In genomic region chr2:176491172-176491904, GRCh38 we compare ENCODE assay signal across 9 cellular contexts.
DNase-seq lines count a peak whose midpoint lies in the region; ATAC-seq, FAIRE-seq and TF ChIP-seq lines count a peak whose summit lies in the region.
"Had no signal": no experiment of that assay in that cellular context is flagged by ENCODE, and none has a peak within 500 bp of the region (broad histone marks: within the 10 kb centered on the region; RNA-seq: fewer than 3 reads in every experiment).

No MANE protein-coding gene starts in this region.

- peaks cover 15 to 35% of the 10 kb centered on the region in 2 donors for H3K27me3 Mint-ChIP-seq in CD4-positive, alpha-beta memory T cell

- H2AK5ac ChIP-seq in IMR-90 (ENCODE audit: low read depth, low read length) (no peak overlapping the region), mesendoderm (ENCODE audit: low read length) (no peak overlapping the region)

- H2AK9ac ChIP-seq in IMR-90 (replicated peaks; ENCODE audit: low read depth, low read length, poor library complexity), result no peak overlapping the region

- CTCF ChIA-PET in IMR-90 (lab: Yijun Ruan, JAX) (no interaction called here), GM12878 (lab: Yijun Ruan, JAX) (interaction anchor here (0.8 to 4.4 kb wide), 4 partner anchors 17 to 63 kb away, joined by 3 to 21 read pairs (median 4); no protein-coding TSS in a partner anchor)
- CTCF ChIA-PET in CD4-positive, alpha-beta memory T cell (lab: Charles Lee; ENCODE audit: partially characterized antibody), result no interaction called here

- intact Hi-C loops in IMR-90 (cut with micrococcal nuclease) (no loop called here), GM12878 (cut with micrococcal nuclease; ENCODE audit: unreplicated experiment) (no loop called here)
- intact Hi-C loops in CD4-positive, alpha-beta memory T cell (cut with micrococcal nuclease), result no loop called here

- TF ChIP-seq RAD21 in IMR-90 (IDR thresholded peaks at IDR 0.05; ENCODE audit: low read length), result no peak
- no peak for TF ChIP-seq RAD21 in GM12878 (IDR thresholded peaks at IDR 0.05; ENCODE audit: insufficient read depth, low read depth, low read length)

- no peaks in the 10 kb centered on the region for H3K36me3 ChIP-seq in IMR-90 (ENCODE audit: control insufficient read depth, insufficient read depth, low read length)
- H3K36me3 ChIP-seq in GM12878 (ENCODE audit: control insufficient read depth in 2 of 2, insufficient read depth in 2 of 2, low read length in 1 of 2), result no peaks in the 10 kb centered on the region
- no peaks in the 10 kb centered on the region for H3K36me3 ChIP-seq in mesendoderm (ENCODE audit: control insufficient read depth, insufficient read depth, low read length)
- no peaks in the 10 kb centered on the region for H3K36me3 ChIP-seq in CD4-positive, alpha-beta memory T cell (ENCODE audit: insufficient read depth, low read length)

- no peaks in the 10 kb centered on the region for H3K36me3 Mint-ChIP-seq in CD4-positive, alpha-beta memory T cell

- H3K4me2 ChIP-seq in IMR-90 (ENCODE audit: low read depth, low read length), result no peak overlapping the region
- H3K4me2 ChIP-seq in GM12878 (ENCODE audit: control insufficient read depth, insufficient read depth), result peak overlapping the region; percentile 34; the same call in 1 of the 2 replicates
- no peak overlapping the region for H3K4me2 ChIP-seq in mesendoderm (ENCODE audit: low read length)

- DNase-seq in GM12891 (ENCODE audit: insufficient read length, low spot score), result peak; percentile 56
- DNase-seq in IMR-90, result peak; percentile 96
- peak; percentile 67 for DNase-seq in GM12878 (ENCODE audit: low read depth, low spot score)
- DNase-seq in mesendoderm, result peak; percentile 4
- DNase-seq in cerebellar nuclear complex (lab: John Stamatoyannopoulos, UW), result no peak
- DNase-seq in erythroblast (lab: John Stamatoyannopoulos, UW), result no peak
- DNase-seq in CD4-positive, alpha-beta memory T cell, result no peak

- TF ChIP-seq POLR2A in GM12891 (IDR thresholded peaks at IDR 0.05; ENCODE audit: low read depth, low read length), result no peak
- no peak for TF ChIP-seq POLR2A in IMR-90 (IDR thresholded peaks at IDR 0.05; ENCODE audit: low read depth, low read length)
- no peak for TF ChIP-seq POLR2A in GM12878 (IDR thresholded peaks at IDR 0.05; ENCODE audit: low read depth, low read length)
- no peak for TF ChIP-seq POLR2A in erythroblast (IDR thresholded peaks at IDR 0.05; ENCODE audit: low read length)

- H4K5ac ChIP-seq in IMR-90 (ENCODE audit: low read depth, low read length) (no peak overlapping the region), mesendoderm (ENCODE audit: low read length) (no peak overlapping the region)

- no peak overlapping the region for H4K8ac ChIP-seq in IMR-90 (ENCODE audit: low read depth in 2 of 2, low read length in 2 of 2)
- no peak overlapping the region for H4K8ac ChIP-seq in mesendoderm (ENCODE audit: low read depth, low read length)

- H3K79me1 ChIP-seq in IMR-90 (ENCODE audit: low read depth in 1 of 2, low read length in 2 of 2) (no peaks in the 10 kb centered on the region), mesendoderm (ENCODE audit: low read length) (no peaks in the 10 kb centered on the region)

- no peak overlapping the region for H2BK15ac ChIP-seq in IMR-90 (ENCODE audit: low read depth, low read length)
- H2BK15ac ChIP-seq in mesendoderm (replicated peaks; ENCODE audit: low read depth), result no peak overlapping the region

- H3K27ac Mint-ChIP-seq in CD4-positive, alpha-beta memory T cell, result no peak overlapping the region
- H3K27ac Mint-ChIP-seq: T-helper 1 cell treated with Interleukin-12 subunit alpha and Interleukin-12 subunit beta and Interleukin-4 antibody, amounts not matched to agents 30 μg/mL and 1 μg/mL, for 36 hours had no signal

- no peak overlapping the region for H4K91ac ChIP-seq in IMR-90 (ENCODE audit: insufficient read depth, low read depth, low read length)

- TF ChIP-seq CTCF in IMR-90 (conservative IDR thresholded peaks at IDR 0.05; ENCODE audit: low read depth, low read length), result no peak
- no peak for TF ChIP-seq CTCF in GM12878 (IDR thresholded peaks at IDR 0.05 in 2 of 3, conservative IDR thresholded peaks at IDR 0.05 in 1 of 3; ENCODE audit: control insufficient read depth in 2 of 3, extremely low read depth in 1 of 3, insufficient read depth in 1 of 3, low read depth in 3 of 3, low read length in 3 of 3)

- H4K20me1 ChIP-seq in IMR-90 (ENCODE audit: insufficient read depth, low read length) (no peaks in the 10 kb centered on the region), GM12878 (ENCODE audit: control insufficient read depth, insufficient read depth) (no peaks in the 10 kb centered on the region)

- peak overlapping the region; percentile 5 for H2AFZ ChIP-seq in IMR-90 (replicated peaks; ENCODE audit: low read length, poor library complexity)
- H2AFZ ChIP-seq in GM12878 (ENCODE audit: control insufficient read depth, low read depth, low read length), result no peak overlapping the region

- FAIRE-seq in GM12891 (lab: Jason Lieb, UNC), result peak; percentile 52
- FAIRE-seq in GM12878 (lab: Jason Lieb, UNC), result peak; percentile 92

- peaks cover 12% of the 10 kb centered on the region for H3K27me3 ChIP-seq in IMR-90 (ENCODE audit: control insufficient read depth, insufficient read depth, low read length)
- no peaks in the 10 kb centered on the region; a peak in 1 of 4 replicates for H3K27me3 ChIP-seq in GM12878 (replicated peaks in 1 of 2; ENCODE audit: control insufficient read depth in 2 of 2, insufficient read depth in 2 of 2, low read length in 1 of 2)
- H3K27me3 ChIP-seq in mesendoderm (ENCODE audit: insufficient read depth, low read length, poor library complexity), result no peaks in the 10 kb centered on the region
- H3K27me3 ChIP-seq in CD4-positive, alpha-beta memory T cell (ENCODE audit: insufficient read depth, low read length), result no peaks in the 10 kb centered on the region

- no peaks in the 10 kb centered on the region for H3K4me1 ChIP-seq in IMR-90 (ENCODE audit: control insufficient read depth, insufficient read depth, low read length)
- peaks cover 26% of the 10 kb centered on the region for H3K4me1 ChIP-seq in GM12878 (ENCODE audit: control insufficient read depth, insufficient read depth, low read length)
- H3K4me1 ChIP-seq in mesendoderm (ENCODE audit: control insufficient read depth, low read depth, low read length), result no peaks in the 10 kb centered on the region
- H3K4me1 ChIP-seq in CD4-positive, alpha-beta memory T cell (ENCODE audit: insufficient read depth, low read length), result no peaks in the 10 kb centered on the region

- H3K23ac ChIP-seq in IMR-90 (ENCODE audit: low read depth, low read length) (no peak overlapping the region), mesendoderm (ENCODE audit: low read length) (no peak overlapping the region)

- H3K27ac ChIP-seq in IMR-90 (ENCODE audit: insufficient read depth, low read length), result no peak overlapping the region
- no peak overlapping the region for H3K27ac ChIP-seq in GM12878 (ENCODE audit: control insufficient read depth, insufficient read depth)
- H3K27ac ChIP-seq in mesendoderm (ENCODE audit: low read depth, low read length), result no peak overlapping the region
- no peak overlapping the region for H3K27ac ChIP-seq in CD4-positive, alpha-beta memory T cell (ENCODE audit: low read depth, low read length)

- in situ Hi-C loops in IMR-90 (cut with MboI; ENCODE audit: low sequenced_read_pairs), result no loop called here
- in situ Hi-C loops in GM12878 (cut with MboI), result no loop called here

- peaks cover 0 to 2% (median 0%) of the 10 kb centered on the region in 4 donors for H3K4me1 Mint-ChIP-seq in CD4-positive, alpha-beta memory T cell

- BruUV-seq in IMR-90 (replicated peaks; lab: Mats Ljungman, UMichigan), result no TSS peak
- BruUV-seq in GM12878 (replicated peaks; lab: Mats Ljungman, UMichigan), result no TSS peak

- dilution Hi-C loops in IMR-90 (cut with HindIII; ENCODE audit: low sequenced_read_pairs, unreplicated experiment), result no loop called here

- ATAC-seq in GM21717 (IDR thresholded peaks at IDR 0.05; ENCODE audit: unreplicated experiment), result peak; percentile 94
- ATAC-seq in IMR-90 (ENCODE audit: low read depth), result peak; percentile 81
- ATAC-seq in GM12878, result peak; percentile 89

- H3K9me3 Mint-ChIP-seq in CD4-positive, alpha-beta memory T cell, result peaks cover 0 to 3% (median 0%) of the 10 kb centered on the region in 8 donors
- H3K9me3 Mint-ChIP-seq: T-helper 1 cell treated with Interleukin-12 subunit alpha and Interleukin-12 subunit beta and Interleukin-4 antibody, amounts not matched to agents 30 μg/mL and 1 μg/mL, for 36 hours had no signal

- H3K9ac ChIP-seq in IMR-90 (ENCODE audit: low read depth, low read length) (no peak overlapping the region), GM12878 (ENCODE audit: control insufficient read depth, insufficient read depth, low read length) (no peak overlapping the region), mesendoderm (ENCODE audit: low read length) (no peak overlapping the region)

- H2BK120ac ChIP-seq in IMR-90 (ENCODE audit: low read depth, low read length) (no peak overlapping the region), mesendoderm (ENCODE audit: low read depth, low read length) (no peak overlapping the region)

- H2BK5ac ChIP-seq in IMR-90 (ENCODE audit: low read depth, low read length, poor library complexity, severe bottlenecking) (no peak overlapping the region), mesendoderm (ENCODE audit: low read length) (no peak overlapping the region)

- H3K56ac ChIP-seq in IMR-90 (ENCODE audit: extremely low read depth, insufficient read depth, low read length) (no peak overlapping the region), mesendoderm (ENCODE audit: low read length) (no peak overlapping the region)

- POLR2A ChIA-PET in IMR-90 (lab: Charles Lee; ENCODE audit: unreplicated experiment), result no interaction called here
- POLR2A ChIA-PET in GM12878 (lab: Charles Lee), result no interaction called here
- POLR2A ChIA-PET in CD4-positive, alpha-beta memory T cell (lab: Charles Lee; ENCODE audit: partially characterized antibody), result no interaction called here

- H3K79me2 ChIP-seq in GM12878 (ENCODE audit: control insufficient read depth, insufficient read depth, low read length), result no peaks in the 10 kb centered on the region
- no peaks in the 10 kb centered on the region for H3K79me2 ChIP-seq in mesendoderm (ENCODE audit: control insufficient read depth, insufficient read depth, low read length)

- SMC1A ChIA-PET in GM12878 (lab: Charles Lee; ENCODE audit: uncharacterized antibody, unreplicated experiment), result interaction anchor here (0.7 to 2.5 kb wide), 9 partner anchors 10 to 79 kb away, joined by 3 to 6 read pairs (median 3); no protein-coding TSS in a partner anchor

- H3K4me3 ChIP-seq in IMR-90 (ENCODE audit: insufficient read depth, low read depth, low read length), result no peak overlapping the region
- H3K4me3 ChIP-seq in GM12878, result no peak overlapping the region
- no peak overlapping the region for H3K4me3 ChIP-seq in mesendoderm (ENCODE audit: low read length)
- no peak overlapping the region for H3K4me3 ChIP-seq in CD4-positive, alpha-beta memory T cell (ENCODE audit: low read length in 2 of 2)

- no peak overlapping the region for H3K4ac ChIP-seq in IMR-90 (ENCODE audit: low read depth, low read length)
- no peak overlapping the region for H3K4ac ChIP-seq in mesendoderm (ENCODE audit: low read depth, low read length)

- WGBS in IMR-90 (ENCODE audit: extremely low coverage in 2 of 2, insufficient read length in 1 of 2), 2 experiments, result 17% methylated on average over 1 of the region's 9 CpGs; no CpG with 5 or more reads in 1 of the 2 experiments
- WGBS in GM12878 (ENCODE audit: insufficient coverage, insufficient replicate concordance, low lambda C conversion rate, missing lambda C conversion rate), result 11% methylated on average over 9 of the region's 9 CpGs
- WGBS in mesendoderm (ENCODE audit: extremely low coverage, insufficient coverage, low lambda C conversion rate), result no CpG with 5 or more reads among the region's 9 CpGs

- no peak overlapping the region for H3K4me3 Mint-ChIP-seq in CD4-positive, alpha-beta memory T cell
- H3K4me3 Mint-ChIP-seq: T-helper 1 cell treated with Interleukin-12 subunit alpha and Interleukin-12 subunit beta and Interleukin-4 antibody, amounts not matched to agents 30 μg/mL and 1 μg/mL, for 36 hours had no signal

- peak in 1 of 2 experiments; percentile 80; a peak in 2 of 4 replicates for TF ChIP-seq EP300 in GM12878 (IDR thresholded peaks at IDR 0.05; ENCODE audit: borderline replicate concordance in 1 of 2, control insufficient read depth in 1 of 2, low read depth in 2 of 2, low read length in 2 of 2)

- no peak overlapping the region for H3K18ac ChIP-seq in IMR-90 (ENCODE audit: low read depth, low read length)
- H3K18ac ChIP-seq in mesendoderm (ENCODE audit: low read length), result no peak overlapping the region

- RAD21 ChIA-PET in GM12878 (lab: Charles Lee; ENCODE audit: unreplicated experiment), result interaction anchor here (0.8 to 2.0 kb wide), 3 partner anchors 36 to 62 kb away, joined by 3 to 12 read pairs (median 4); no protein-coding TSS in a partner anchor

- H2BK20ac ChIP-seq in IMR-90 (ENCODE audit: low read depth, low read length), result no peak overlapping the region

- H3K9me1 ChIP-seq in IMR-90 (ENCODE audit: insufficient read depth, low read length), result no peaks in the 10 kb centered on the region

- H3K9me3 ChIP-seq in IMR-90 (ENCODE audit: control insufficient read depth, insufficient read depth, low read length), result no peaks in the 10 kb centered on the region
- H3K9me3 ChIP-seq in GM12878 (replicated peaks; ENCODE audit: control insufficient read depth, insufficient read depth, low read length), result no peaks in the 10 kb centered on the region
- H3K9me3 ChIP-seq in CD4-positive, alpha-beta memory T cell (ENCODE audit: control insufficient read depth in 1 of 2, low read length in 2 of 2), result no peaks in the 10 kb centered on the region

- H3K14ac ChIP-seq in IMR-90 (replicated peaks; ENCODE audit: low read depth, low read length), result no peak overlapping the region

Comparison
In these comparisons a context has a peak if more than half of its experiments do, and no peak if none do; other contexts are left out.
1. DNase-seq: peak in GM12891 (single experiment), IMR-90 (single experiment), GM12878 (single experiment) and mesendoderm (single experiment); none in cerebellar nuclear complex (0 of 2), erythroblast (0 of 2) and CD4-positive, alpha-beta memory T cell (0 of 5).
2. Peak in every context shown above with its lines, with median percentiles within 50 percentile points of each other: ATAC-seq.